ENCODE assay signal across 1 cellular context in genomic region chr16:14315683-14316320, GRCh38.
A peak's percentile ranks its signal among the peaks of the same experiment; 100 is the strongest.
TF ChIP-seq lines count a peak whose summit lies in the region.

No MANE protein-coding gene starts in this region.

TF ChIP-seq in HepG2, 621 proteins besides CTCF, POLR2A, EP300 and RAD21 (continued from another document):
- TF ChIP-seq PAXIP1 (CRISPR knock-in tag; conservative IDR thresholded peaks at IDR 0.05) (peak; percentile 29; the same call in 1 of the 2 replicates), ZNF782 (CRISPR knock-in tag; IDR thresholded peaks at IDR 0.05; ENCODE audit: borderline replicate concordance) (no peak), TRIM24 (CRISPR knock-in tag; IDR thresholded peaks at IDR 0.05) (peak; percentile 28; the same call in 1 of the 2 replicates), ZNF7 (CRISPR knock-in tag; IDR thresholded peaks at IDR 0.05) (peak; percentile 20; the same call in 1 of the 2 replicates), ARNT (IDR thresholded peaks at IDR 0.05) (no peak), STAT5B (CRISPR knock-in tag; IDR thresholded peaks at IDR 0.05) (no peak), GTF2F1 (IDR thresholded peaks at IDR 0.05; ENCODE audit: low read length) (no peak), MBNL3 (CRISPR knock-in tag; conservative IDR thresholded peaks at IDR 0.05) (no peak), GMEB1 (CRISPR knock-in tag; IDR thresholded peaks at IDR 0.05; ENCODE audit: borderline replicate concordance) (no peak), NFYC (CRISPR knock-in tag; IDR thresholded peaks at IDR 0.05) (no peak), ZNF292 (CRISPR knock-in tag; IDR thresholded peaks at IDR 0.05; ENCODE audit: borderline replicate concordance, low read depth) (peak; percentile 55; the same call in 1 of the 2 replicates), KDM5B (CRISPR knock-in tag; IDR thresholded peaks at IDR 0.05; ENCODE audit: borderline replicate concordance) (no peak), BRD4 (CRISPR knock-in tag; IDR thresholded peaks at IDR 0.05) (no peak), ZBTB26 (CRISPR knock-in tag; IDR thresholded peaks at IDR 0.05; ENCODE audit: borderline replicate concordance) (no peak), ZNF558 (CRISPR knock-in tag; IDR thresholded peaks at IDR 0.05; ENCODE audit: borderline replicate concordance) (no peak), ATRX (CRISPR knock-in tag; IDR thresholded peaks at IDR 0.05; ENCODE audit: borderline replicate concordance) (no peak), IRF9 (CRISPR knock-in tag; IDR thresholded peaks at IDR 0.05; ENCODE audit: borderline replicate concordance) (no peak), BCLAF1 (IDR thresholded peaks at IDR 0.05) (no peak), EEA1 (CRISPR knock-in tag; IDR thresholded peaks at IDR 0.05; ENCODE audit: borderline replicate concordance) (no peak), ZNF691 (CRISPR knock-in tag; IDR thresholded peaks at IDR 0.05; ENCODE audit: borderline replicate concordance, low read depth) (no peak), HNRNPH1 (optimal IDR thresholded peaks at IDR 0.05; ENCODE audit: low read depth, low read length) (no peak), ZNF770 (CRISPR knock-in tag; IDR thresholded peaks at IDR 0.05) (peak; percentile 91), ZNF224 (CRISPR knock-in tag; IDR thresholded peaks at IDR 0.05) (no peak), MAFG (CRISPR knock-in tag; IDR thresholded peaks at IDR 0.05) (no peak), ZNF350 (CRISPR knock-in tag; IDR thresholded peaks at IDR 0.05; ENCODE audit: borderline replicate concordance, low read depth) (no peak; the same call in 1 of the 2 replicates), IRX3 (CRISPR knock-in tag; IDR thresholded peaks at IDR 0.05; ENCODE audit: borderline replicate concordance, low read depth) (no peak), ZBTB42 (CRISPR knock-in tag; IDR thresholded peaks at IDR 0.05) (0 out of 2 replicates have a peak, but pooled peaks have one; percentile 37), ZNF878 (CRISPR knock-in tag; IDR thresholded peaks at IDR 0.05) (no peak), ZNF850 (CRISPR knock-in tag; conservative IDR thresholded peaks at IDR 0.05) (no peak), NFE2 (CRISPR knock-in tag; IDR thresholded peaks at IDR 0.05) (no peak)
TF ChIP-seq in HepG2: peak in this region for 38.
